30 cellular contexts compared by ENCODE assay signal in genomic region chr11:83852012-83852411, GRCh38.
"Had no signal": no experiment of that assay in that cellular context is flagged by ENCODE, and none has a peak within 500 bp of the region (broad histone marks: within the 10 kb centered on the region; RNA-seq: fewer than 3 reads in every experiment).

No MANE protein-coding gene starts in this region.

- H3K79me2 ChIP-seq: parathyroid adenoma had no signal

- ATAC-seq: naive thymus-derived CD8-positive, alpha-beta T cell; natural killer cell treated with Interleukin-12 subunit alpha and Interleukin-12 subunit beta and Interleukin-15 and Interleukin-18, amount 100 ng/mL, for 72 hours; psoas muscle; right cardiac atrium; sciatic nerve; stimulated activated memory B cell treated with anti-CD40 and anti-IgM and Interleukin-4, amounts not matched to agents 10 μg/mL and 1 μg/mL and 100 μg/mL, for 72 hours; stimulated activated naive CD8-positive, alpha-beta T cell treated with anti-CD3 and anti-CD28 coated beads, Interleukin-15, amount 100 ng/mL, for 72 hours; stimulated activated naive CD8-positive, alpha-beta T cell treated with anti-CD3 and anti-CD28 coated beads, Interleukin-15, Interleukin-2, amounts not matched to agents 100 U/mL and 50 U/mL, for 24 hours; upper lobe of right lung had no signal

- H3K4me2 ChIP-seq: smooth muscle cell had no signal

- H3K9me3 ChIP-seq: neutrophil, ovary, psoas muscle, suprapubic skin, testis, transverse colon, upper lobe of right lung had no signal

- H3K9ac ChIP-seq: parathyroid adenoma had no signal

- H3K4me1 ChIP-seq: parathyroid adenoma, psoas muscle, spleen, suprapubic skin, testis, tibial artery, transverse colon, upper lobe of right lung, uterus had no signal

- H3K27me3 ChIP-seq: neutrophil, ovary, spleen, suprapubic skin, testis, tibial artery, transverse colon, upper lobe of right lung, uterus had no signal

- H3K27ac ChIP-seq: neutrophil, ovary, parathyroid adenoma, psoas muscle, skin epidermis, spleen, suprapubic skin, testis, tibial artery, transverse colon, upper lobe of right lung, uterus had no signal

- H3K4me3 ChIP-seq: ovary, psoas muscle, skin epidermis, smooth muscle cell, spleen, suprapubic skin, testis, tibial artery, transverse colon, upper lobe of right lung, uterus had no signal

- DNase-seq: naive thymus-derived CD8-positive, alpha-beta T cell; nephron progenitor cell; nucleus accumbens; ovary; posterior cingulate gyrus; psoas muscle; right cardiac atrium; spleen; stimulated activated CD4-positive, alpha-beta T cell treated with anti-CD3 and anti-CD28 coated beads, Interleukin-12 subunit alpha, Interleukin-12 subunit beta, amount 100 ng/mL, for 4 hours; stimulated activated CD4-positive, alpha-beta T cell treated with anti-CD3 and anti-CD28 coated beads, Interleukin-1b, Interleukin-23, amount 100 ng/mL, for 48 hours; stimulated activated CD4-positive, alpha-beta T cell treated with anti-CD3 and anti-CD28 coated beads, Interleukin-4, amount 100 ng/mL, for 1 hour; stimulated activated CD4-positive, alpha-beta T cell treated with anti-CD3 and anti-CD28 coated beads, Interleukin-4, amount 100 ng/mL, for 4 hours; stimulated activated CD8-positive, alpha-beta memory T cell treated with anti-CD3 and anti-CD28 coated beads, Interleukin-4, amount 100 ng/mL, for 48 hours; stimulated activated naive CD4-positive, alpha-beta T cell; stimulated activated naive CD8-positive, alpha-beta T cell treated with anti-CD3 and anti-CD28 coated beads, Interleukin-15, amount 100 ng/mL, for 72 hours; stimulated activated naive CD8-positive, alpha-beta T cell treated with anti-CD3 and anti-CD28 coated beads, Interleukin-15, Interleukin-2, amounts not matched to agents 100 U/mL and 50 U/mL, for 24 hours; substantia nigra; testis; tibial artery; transverse colon; upper lobe of right lung; uterus had no signal

- H3K36me3 ChIP-seq: neutrophil, ovary, spleen, suprapubic skin, transverse colon, upper lobe of right lung, uterus had no signal

- H2AFZ ChIP-seq: parathyroid adenoma had no signal
